In the genomic region with DNA sequence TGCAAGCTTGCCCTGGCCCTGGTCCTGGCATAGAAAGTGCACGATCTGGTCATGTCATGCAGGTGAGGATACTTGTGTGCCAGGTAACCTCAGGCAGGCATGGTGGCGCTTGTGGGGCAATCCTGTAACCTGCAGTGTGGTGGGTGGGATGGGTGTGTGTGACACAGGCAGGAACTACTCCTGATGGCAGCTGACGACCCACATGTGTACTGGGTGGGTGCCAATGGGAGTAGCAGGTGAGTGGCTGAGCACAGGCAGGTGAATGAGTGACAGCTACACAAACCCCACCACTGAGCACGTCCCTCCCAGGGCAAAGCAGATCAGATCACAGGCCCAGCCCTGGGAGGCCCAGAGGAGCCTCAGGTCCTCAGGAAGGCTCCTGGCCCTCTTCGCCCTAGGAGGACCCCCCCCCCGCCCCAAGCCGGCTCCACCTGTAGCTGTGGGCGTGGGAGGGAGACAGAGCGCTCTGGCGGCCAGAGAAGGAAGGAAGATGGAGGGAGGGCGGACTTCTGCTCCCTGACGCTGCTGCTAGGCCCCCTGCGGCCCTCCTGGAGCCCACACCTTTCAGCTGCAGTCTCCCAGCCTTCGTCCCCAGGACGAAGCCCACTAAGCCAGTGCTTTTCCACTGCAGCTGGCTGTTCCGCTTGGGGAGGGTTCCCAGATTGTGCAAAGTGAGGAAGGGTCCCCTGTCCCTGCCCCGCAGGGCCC, we compare ENCODE assay signal across 8 cellular contexts. TPM values are rescaled to one million over a fixed set of nuclear protein-coding genes. Genes with fewer than 3 reads are reported as not detected.
DNase-seq lines count a peak whose midpoint lies in the region; ATAC-seq and TF ChIP-seq lines count a peak whose summit lies in the region.

No MANE protein-coding gene starts in this region.

- no peaks in the 10 kb centered on the region for H3K36me3 ChIP-seq in SJSA1
- peaks cover 7% of the 10 kb centered on the region for H3K36me3 ChIP-seq in skeletal muscle satellite cell (ENCODE audit: insufficient read depth, low read length)

- H3K4me3 ChIP-seq in SJSA1 (peak overlapping the region; percentile 79; the same call in 1 of the 2 replicates), skeletal muscle satellite cell (ENCODE audit: low read length) (peak overlapping the region; percentile 76)

- H3K9me3 ChIP-seq in SJSA1 (replicated peaks) (no peaks in the 10 kb centered on the region), skeletal muscle satellite cell (replicated peaks; ENCODE audit: low read length) (no peaks in the 10 kb centered on the region)

- peaks cover 4% of the 10 kb centered on the region; the same call in 1 of the 2 replicates for H3K4me1 ChIP-seq in SJSA1 (replicated peaks)
- H3K4me1 ChIP-seq in skeletal muscle satellite cell (ENCODE audit: control insufficient read depth, insufficient read depth, low read length): peaks cover 7% of the 10 kb centered on the region

- peak overlapping the region; percentile 96 for H3K9ac ChIP-seq in skeletal muscle satellite cell (ENCODE audit: low read depth, low read length)

- peak overlapping the region; percentile 98; the same call in 1 of the 2 replicates for H3K27ac ChIP-seq in SJSA1

- H3K4me2 ChIP-seq in skeletal muscle satellite cell (ENCODE audit: low read length): peak overlapping the region; percentile 87

- H3K27me3 ChIP-seq in SJSA1 (replicated peaks): no peaks in the 10 kb centered on the region
- no peaks in the 10 kb centered on the region for H3K27me3 ChIP-seq in skeletal muscle satellite cell (ENCODE audit: control insufficient read depth, insufficient read depth, low read length)

- ATAC-seq in left ventricle myocardium superior: no peak
- ATAC-seq in HG03342 (IDR thresholded peaks at IDR 0.05; ENCODE audit: unreplicated experiment): no peak
- no peak for ATAC-seq in omental fat pad (ENCODE audit: low FRiP score)

- peak; percentile 32 for DNase-seq in GM13976 (ENCODE audit: low spot score)
- no peak for DNase-seq in SJSA1 (ENCODE audit: low read depth in 1 of 2, low spot score in 2 of 2)
- peak; percentile 30 for DNase-seq in left ventricle myocardium superior
- DNase-seq in DMS 273 treated with DMSO at 0.1 percent for 48 hours (lab: John Stamatoyannopoulos, UW): no peak
- no peak for DNase-seq in omental fat pad (ENCODE audit: low spot score)
- DNase-seq in T-helper 9 cell: no peak

- in situ Hi-C loops in GM13976 (cut with MboI; ENCODE audit: low sequenced_read_pairs, unreplicated experiment): no loop called here

- TF ChIP-seq CTCF in GM13976 (IDR thresholded peaks at IDR 0.05; ENCODE audit: borderline replicate concordance, control extremely low read depth, extremely low read depth, insufficient read depth, missing control alignments): no peak
- no peak for TF ChIP-seq CTCF in omental fat pad (IDR thresholded peaks at IDR 0.05)

- intact Hi-C loops in left ventricle myocardium superior (cut with micrococcal nuclease): no loop called here

RNA-seq across cellular contexts. Expression of gene ZNF181, which starts 1.3 kb away (rescaled TPM):
- 15.9 and 26.4 TPM in 2 replicates for total RNA-seq in SJSA1 (2014; rRNA removed; shearing (Covaris generic))
- total RNA-seq in left ventricle myocardium superior: 21.6 TPM
- total RNA-seq in skeletal muscle satellite cell (2012; rRNA removed): 9.6 and 14.4 TPM in 2 replicates
- 10 to 100 TPM in 3 of 4 donors, 1 to 10 TPM in 1; 8.3 to 34.8 (median 17.6) TPM for total RNA-seq in omental fat pad

RNA-seq across cellular contexts. Expression of gene ZNF599, which starts 40.3 kb away (rescaled TPM):
- 7.8 and 12.0 TPM in 2 replicates for total RNA-seq in SJSA1 (2014; rRNA removed; shearing (Covaris generic))
- total RNA-seq in left ventricle myocardium superior: 3.4 TPM
- total RNA-seq in skeletal muscle satellite cell (2012; rRNA removed): 5.3 and 10.0 TPM in 2 replicates
- total RNA-seq in omental fat pad: 1 to 10 TPM; 3.5 to 9.9 (median 4.6) TPM

RNA-seq across cellular contexts. Expression of gene ZNF302, which starts 55.2 kb away (rescaled TPM):
- total RNA-seq in SJSA1 (2014; rRNA removed; shearing (Covaris generic)): 19.5 and 19.7 TPM in 2 replicates
- total RNA-seq in left ventricle myocardium superior (40.2 TPM), omental fat pad (10 to 100 TPM; 11.8 to 40.8 (median 19.9) TPM)
- 10.6 and 12.9 TPM in 2 replicates for total RNA-seq in skeletal muscle satellite cell (2012; rRNA removed)

RNA-seq across cellular contexts. Expression of gene SCGB2B2, which starts 55.7 kb away (rescaled TPM):
- total RNA-seq in SJSA1 (2014; rRNA removed; shearing (Covaris generic)): not detected in 2 replicates
- total RNA-seq in left ventricle myocardium superior (0.89 TPM), omental fat pad (under 1 TPM in 3 of 4 donors, not detected in 1; 0.37 to 0.88 (median 0.48) TPM)
- 0.25 and 0.44 TPM in 2 replicates for total RNA-seq in skeletal muscle satellite cell (2012; rRNA removed)

Comparison
In these comparisons a context has a peak if more than half of its experiments do, and no peak if none do; other contexts are left out.
1. DNase-seq: peak in GM13976 (single experiment) and left ventricle myocardium superior (single experiment); none in SJSA1 (0 of 2), DMS 273 treated with DMSO at 0.1 percent for 48 hours (single experiment), omental fat pad (single experiment) and T-helper 9 cell (single experiment).